ENCODE assay signal across 1 cellular context in genomic region chr20:2118783-2119182, GRCh38.
TF ChIP-seq lines count a peak whose summit lies in the region.

No MANE protein-coding gene starts in this region.

TF ChIP-seq in K562, 482 proteins besides CTCF, POLR2A, EP300 and RAD21 (continued from another document):
- TF ChIP-seq ZBTB40 (IDR thresholded peaks at IDR 0.05): no peak
- no peak for TF ChIP-seq ZBTB40 (CRISPR knock-in tag; IDR thresholded peaks at IDR 0.05)
- TF ChIP-seq ZBTB12 (CRISPR knock-in tag; IDR thresholded peaks at IDR 0.05): no peak
- no peak for TF ChIP-seq HDAC6 (IDR thresholded peaks at IDR 0.05; ENCODE audit: low read depth, low read length)
- peak; percentile 84 for TF ChIP-seq CBFA2T3 (IDR thresholded peaks at IDR 0.05)
- no peak for TF ChIP-seq ZNF24 (IDR thresholded peaks at IDR 0.05)
- TF ChIP-seq ZBED1 (IDR thresholded peaks at IDR 0.05): no peak
- TF ChIP-seq KAT7 (CRISPR knock-in tag; IDR thresholded peaks at IDR 0.05; ENCODE audit: borderline replicate concordance): no peak
- no peak for TF ChIP-seq ZBTB49 (CRISPR knock-in tag; IDR thresholded peaks at IDR 0.05; ENCODE audit: borderline replicate concordance)
- TF ChIP-seq ZNF707 (CRISPR knock-in tag; conservative IDR thresholded peaks at IDR 0.05): no peak
- TF ChIP-seq U2AF2 (optimal IDR thresholded peaks at IDR 0.05; ENCODE audit: low read depth, low read length): no peak
- no peak for TF ChIP-seq RBM39 (optimal IDR thresholded peaks at IDR 0.05; ENCODE audit: low read depth, low read length)
- TF ChIP-seq ZBTB33 (CRISPR knock-in tag; IDR thresholded peaks at IDR 0.05): no peak
- no peak for TF ChIP-seq ARID3A (IDR thresholded peaks at IDR 0.05; ENCODE audit: borderline replicate concordance, low read depth, low read length)
- TF ChIP-seq ZNF57 (CRISPR knock-in tag; IDR thresholded peaks at IDR 0.05): no peak
- no peak for TF ChIP-seq SNRNP70 (optimal IDR thresholded peaks at IDR 0.05; ENCODE audit: low read depth, low read length)
- no peak for TF ChIP-seq HDGF (IDR thresholded peaks at IDR 0.05)
- TF ChIP-seq BHLHE40 (IDR thresholded peaks at IDR 0.05; ENCODE audit: low read length): no peak
- TF ChIP-seq HES1 (IDR thresholded peaks at IDR 0.05; ENCODE audit: low read depth): no peak
- TF ChIP-seq ZNF583 (CRISPR knock-in tag; IDR thresholded peaks at IDR 0.05): no peak
- peak in 1 of 2 experiments; percentile 48; a peak in 1 of 4 replicates for TF ChIP-seq HDAC1 (IDR thresholded peaks at IDR 0.05)
- TF ChIP-seq ARID1B (IDR thresholded peaks at IDR 0.05): peak; percentile 87
- TF ChIP-seq EWSR1 (IDR thresholded peaks at IDR 0.05; ENCODE audit: borderline replicate concordance, low read depth, partially characterized antibody): no peak
- peak; percentile 37; the same call in 1 of the 2 replicates for TF ChIP-seq MTA2 (IDR thresholded peaks at IDR 0.05; ENCODE audit: low read depth)
- no peak for TF ChIP-seq ZNF316 (IDR thresholded peaks at IDR 0.05)
- TF ChIP-seq HIVEP1 (CRISPR knock-in tag; IDR thresholded peaks at IDR 0.05): no peak
- TF ChIP-seq ZC3H11A (IDR thresholded peaks at IDR 0.05; ENCODE audit: low read depth, low read length): no peak
- no peak for TF ChIP-seq ZNF165 (CRISPR knock-in tag; IDR thresholded peaks at IDR 0.05; ENCODE audit: borderline replicate concordance)
- peak; percentile 81 for TF ChIP-seq DPF2 (IDR thresholded peaks at IDR 0.05)
- TF ChIP-seq RB1 (IDR thresholded peaks at IDR 0.05; ENCODE audit: low read depth): no peak
- no peak for TF ChIP-seq FOXK2 (conservative IDR thresholded peaks at IDR 0.05 in 1 of 2, IDR thresholded peaks at IDR 0.05 in 1 of 2; ENCODE audit: low read depth in 2 of 2)
- TF ChIP-seq MYC (IDR thresholded peaks at IDR 0.05; ENCODE audit: low read depth, low read length): no peak
- no peak for TF ChIP-seq MYC (CRISPR knock-in tag; IDR thresholded peaks at IDR 0.05; ENCODE audit: borderline replicate concordance, low read depth)
- TF ChIP-seq NCOA2 (IDR thresholded peaks at IDR 0.05; ENCODE audit: partially characterized antibody in 2 of 2): no peak
- TF ChIP-seq RBM14 (IDR thresholded peaks at IDR 0.05; ENCODE audit: borderline replicate concordance, insufficient read depth, low read depth, low read length): no peak
- TF ChIP-seq THRB (CRISPR knock-in tag; conservative IDR thresholded peaks at IDR 0.05): no peak
- no peak for TF ChIP-seq CSDE1 (IDR thresholded peaks at IDR 0.05)
- TF ChIP-seq SAP30 (IDR thresholded peaks at IDR 0.05; ENCODE audit: borderline replicate concordance, insufficient read depth, low read depth, low read length, poor library complexity, severe bottlenecking): no peak
- TF ChIP-seq NR2F6 (CRISPR knock-in tag; IDR thresholded peaks at IDR 0.05): no peak
- no peak for TF ChIP-seq SETDB1 (IDR thresholded peaks at IDR 0.05; ENCODE audit: low read length)
- TF ChIP-seq DEAF1 (CRISPR knock-in tag; IDR thresholded peaks at IDR 0.05): no peak
- no peak for TF ChIP-seq ETV5 (CRISPR knock-in tag; IDR thresholded peaks at IDR 0.05; ENCODE audit: low read depth)
- no peak for TF ChIP-seq TARDBP (IDR thresholded peaks at IDR 0.05)
- peak; percentile 95 for TF ChIP-seq CEBPB (tag; IDR thresholded peaks at IDR 0.05)
- TF ChIP-seq NUFIP1 (IDR thresholded peaks at IDR 0.05; ENCODE audit: partially characterized antibody): no peak
- no peak for TF ChIP-seq CBFB (CRISPR knock-in tag; IDR thresholded peaks at IDR 0.05)
